In the genomic region with DNA sequence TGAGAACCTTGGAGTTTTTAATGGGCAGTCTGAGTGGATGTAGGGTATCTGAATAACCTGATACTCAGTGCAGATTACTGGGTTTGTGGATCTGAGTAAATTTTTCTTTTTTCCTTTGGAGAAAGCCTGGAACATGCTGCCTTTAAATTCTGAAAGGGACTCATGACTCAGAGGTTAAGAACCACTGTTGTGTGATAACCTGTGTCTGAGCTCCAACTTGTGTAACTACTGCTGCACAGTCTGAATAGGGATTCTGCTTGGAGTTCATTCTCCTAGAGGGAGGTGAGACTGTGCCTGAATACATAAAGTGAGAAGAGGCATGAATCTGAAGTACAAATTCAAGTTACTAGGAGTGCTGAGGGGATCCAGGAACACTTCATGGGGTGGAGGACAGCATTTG, we compare ENCODE assay signal across 2 cellular contexts.
TF ChIP-seq lines count a peak whose summit lies in the region.

No MANE protein-coding gene starts in this region.

TF ChIP-seq in SK-N-SH, 30 proteins besides CTCF, POLR2A, EP300 and RAD21 (continued from another document):
- TF ChIP-seq, protein P1, sequence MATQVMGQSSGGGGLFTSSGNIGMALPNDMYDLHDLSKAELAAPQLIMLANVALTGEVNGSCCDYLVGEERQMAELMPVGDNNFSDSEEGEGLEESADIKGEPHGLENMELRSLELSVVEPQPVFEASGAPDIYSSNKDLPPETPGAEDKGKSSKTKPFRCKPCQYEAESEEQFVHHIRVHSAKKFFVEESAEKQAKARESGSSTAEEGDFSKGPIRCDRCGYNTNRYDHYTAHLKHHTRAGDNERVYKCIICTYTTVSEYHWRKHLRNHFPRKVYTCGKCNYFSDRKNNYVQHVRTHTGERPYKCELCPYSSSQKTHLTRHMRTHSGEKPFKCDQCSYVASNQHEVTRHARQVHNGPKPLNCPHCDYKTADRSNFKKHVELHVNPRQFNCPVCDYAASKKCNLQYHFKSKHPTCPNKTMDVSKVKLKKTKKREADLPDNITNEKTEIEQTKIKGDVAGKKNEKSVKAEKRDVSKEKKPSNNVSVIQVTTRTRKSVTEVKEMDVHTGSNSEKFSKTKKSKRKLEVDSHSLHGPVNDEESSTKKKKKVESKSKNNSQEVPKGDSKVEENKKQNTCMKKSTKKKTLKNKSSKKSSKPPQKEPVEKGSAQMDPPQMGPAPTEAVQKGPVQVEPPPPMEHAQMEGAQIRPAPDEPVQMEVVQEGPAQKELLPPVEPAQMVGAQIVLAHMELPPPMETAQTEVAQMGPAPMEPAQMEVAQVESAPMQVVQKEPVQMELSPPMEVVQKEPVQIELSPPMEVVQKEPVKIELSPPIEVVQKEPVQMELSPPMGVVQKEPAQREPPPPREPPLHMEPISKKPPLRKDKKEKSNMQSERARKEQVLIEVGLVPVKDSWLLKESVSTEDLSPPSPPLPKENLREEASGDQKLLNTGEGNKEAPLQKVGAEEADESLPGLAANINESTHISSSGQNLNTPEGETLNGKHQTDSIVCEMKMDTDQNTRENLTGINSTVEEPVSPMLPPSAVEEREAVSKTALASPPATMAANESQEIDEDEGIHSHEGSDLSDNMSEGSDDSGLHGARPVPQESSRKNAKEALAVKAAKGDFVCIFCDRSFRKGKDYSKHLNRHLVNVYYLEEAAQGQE (IDR thresholded peaks at IDR 0.05; ENCODE audit: low read depth, low read length), result no peak
- TF ChIP-seq NRF1 (IDR thresholded peaks at IDR 0.05; ENCODE audit: low read depth, low read length), result no peak

TF ChIP-seq in SK-N-SH treated with all-trans-retinoic acid at 6 μM for 48 hours, 23 proteins besides CTCF, POLR2A, EP300 and RAD21 (continued from another document):
- TF ChIP-seq CSRNP3 (CRISPR knock-in tag; IDR thresholded peaks at IDR 0.05), result no peak
- TF ChIP-seq GLIS3 (CRISPR knock-in tag; IDR thresholded peaks at IDR 0.05), result no peak
- TF ChIP-seq POU6F1 (CRISPR knock-in tag; IDR thresholded peaks at IDR 0.05; ENCODE audit: borderline replicate concordance, low read depth), result no peak
- no peak for TF ChIP-seq RARB (CRISPR knock-in tag; IDR thresholded peaks at IDR 0.05)
- TF ChIP-seq ZNF8 (CRISPR knock-in tag; IDR thresholded peaks at IDR 0.05), result no peak
